15 cellular contexts compared by ENCODE assay signal in genomic region chr22:40237241-40237640, GRCh38. TPM values are rescaled to one million over a fixed set of nuclear protein-coding genes. Genes with fewer than 3 reads are reported as not detected.
DNase-seq lines count a peak whose midpoint lies in the region; ATAC-seq and TF ChIP-seq lines count a peak whose summit lies in the region.
"Had no signal": no experiment of that assay in that cellular context is flagged by ENCODE, and none has a peak within 500 bp of the region (broad histone marks: within the 10 kb centered on the region; RNA-seq: fewer than 3 reads in every experiment).

No MANE protein-coding gene starts in this region.

- H3K27me3 ChIP-seq in naive thymus-derived CD4-positive, alpha-beta T cell (ENCODE audit: control insufficient read depth in 2 of 2, insufficient read depth in 2 of 2, low read length in 2 of 2), result no peaks in the 10 kb centered on the region
- H3K27me3 ChIP-seq: SJCRH30, stomach had no signal

- peaks cover 37 to 51% of the 10 kb centered on the region in 2 donors for H3K4me1 ChIP-seq in naive thymus-derived CD4-positive, alpha-beta T cell (ENCODE audit: control insufficient read depth in 2 of 2, insufficient read depth in 2 of 2, low read length in 2 of 2)

- ATAC-seq in T-helper 17 cell, result no peak
- no peak for ATAC-seq in naive thymus-derived CD4-positive, alpha-beta T cell
- no peak for ATAC-seq in GM19397 (IDR thresholded peaks at IDR 0.05; ENCODE audit: unreplicated experiment)
- no peak for ATAC-seq in GM19351 (IDR thresholded peaks at IDR 0.05; ENCODE audit: unreplicated experiment)
- ATAC-seq: HCT116, K562, left cardiac atrium had no signal

- no peak for TF ChIP-seq CTCF in GM12865 (IDR thresholded peaks at IDR 0.05; ENCODE audit: insufficient read depth, low read depth, low read length, missing control alignments)

- intact Hi-C loops in naive thymus-derived CD4-positive, alpha-beta T cell (cut with micrococcal nuclease), result no loop called here

- H3K4me1 Mint-ChIP-seq in activated T-cell treated with anti-CD3 and anti-CD28 coated beads, Interleukin-2, amount 50 U/mL, for 24 hours (ENCODE audit: low read depth), result peaks cover 82% of the 10 kb centered on the region
- peaks cover 64% of the 10 kb centered on the region for H3K4me1 Mint-ChIP-seq in T-helper 17 cell
- H3K4me1 Mint-ChIP-seq in naive thymus-derived CD4-positive, alpha-beta T cell, result peaks cover 61 to 89% (median 87%) of the 10 kb centered on the region in 7 donors

- no peak overlapping the region for H3K27ac ChIP-seq in naive thymus-derived CD4-positive, alpha-beta T cell (ENCODE audit: low read depth, low read length)
- H3K27ac ChIP-seq: SJCRH30, stomach had no signal

- peak overlapping the region; percentile 82 for H3K27ac Mint-ChIP-seq in activated T-cell treated with anti-CD3 and anti-CD28 coated beads, Interleukin-2, amount 50 U/mL, for 24 hours
- H3K27ac Mint-ChIP-seq in T-helper 17 cell, result peak overlapping the region; percentile 96
- peak overlapping the region in 8 of 9 donors; percentile 19 to 96 (median 86) for H3K27ac Mint-ChIP-seq in naive thymus-derived CD4-positive, alpha-beta T cell

- H3K4me3 Mint-ChIP-seq in activated T-cell treated with anti-CD3 and anti-CD28 coated beads, Interleukin-2, amount 50 U/mL, for 24 hours, result peak overlapping the region; percentile 5
- no peak overlapping the region for H3K4me3 Mint-ChIP-seq in T-helper 17 cell
- peak overlapping the region in 3 of 10 donors; percentile 8 to 75 (median 26) for H3K4me3 Mint-ChIP-seq in naive thymus-derived CD4-positive, alpha-beta T cell

- H3K9me3 ChIP-seq in T-helper 17 cell (ENCODE audit: control insufficient read depth, low read length, poor library complexity, severe bottlenecking), result no peaks in the 10 kb centered on the region
- H3K9me3 ChIP-seq in naive thymus-derived CD4-positive, alpha-beta T cell (ENCODE audit: control insufficient read depth in 2 of 3, low read length in 3 of 3), result no peaks in the 10 kb centered on the region
- H3K9me3 ChIP-seq: SJCRH30, stomach had no signal

- H3K36me3 Mint-ChIP-seq in activated T-cell treated with anti-CD3 and anti-CD28 coated beads, Interleukin-2, amount 50 U/mL, for 24 hours (ENCODE audit: low read depth), result peaks cover 21% of the 10 kb centered on the region
- H3K36me3 Mint-ChIP-seq in T-helper 17 cell (ENCODE audit: low read depth), result no peaks in the 10 kb centered on the region
- peaks cover 0 to 17% (median 8%) of the 10 kb centered on the region in 5 donors for H3K36me3 Mint-ChIP-seq in naive thymus-derived CD4-positive, alpha-beta T cell

- no peak overlapping the region for H3K4me3 ChIP-seq in GM12865 (ENCODE audit: low read depth, low read length)
- H3K4me3 ChIP-seq in naive thymus-derived CD4-positive, alpha-beta T cell (ENCODE audit: low read length), result no peak overlapping the region
- H3K4me3 ChIP-seq: K562, SJCRH30, stomach had no signal

- DNase-seq in activated T-cell treated with anti-CD3 and anti-CD28 coated beads, Interleukin-2, amount 50 U/mL, for 24 hours, result no peak
- no peak for DNase-seq in activated T-cell treated with anti-CD3 and anti-CD28 coated beads, Interleukin-2, amount 50 U/mL, for 1 hour
- peak; percentile 54 for DNase-seq in GM12865 (ENCODE audit: low read depth)
- DNase-seq in T-helper 17 cell, result no peak
- no peak for DNase-seq in naive thymus-derived CD4-positive, alpha-beta T cell
- DNase-seq in AG08395 (ENCODE audit: low spot score), result no peak
- DNase-seq: hippocampal formation, left cardiac atrium, NCI-H1105, SJCRH30, stomach had no signal

- CTCF ChIA-PET in naive thymus-derived CD4-positive, alpha-beta T cell (lab: Charles Lee), result no interaction called here

- no peaks in the 10 kb centered on the region for H3K9me3 Mint-ChIP-seq in activated T-cell treated with anti-CD3 and anti-CD28 coated beads, Interleukin-2, amount 50 U/mL, for 24 hours
- H3K9me3 Mint-ChIP-seq in naive thymus-derived CD4-positive, alpha-beta T cell, result no peaks in the 10 kb centered on the region

- POLR2A ChIA-PET in naive thymus-derived CD4-positive, alpha-beta T cell (lab: Charles Lee), result no interaction called here

- no peaks in the 10 kb centered on the region for H3K27me3 Mint-ChIP-seq in activated T-cell treated with anti-CD3 and anti-CD28 coated beads, Interleukin-2, amount 50 U/mL, for 24 hours
- H3K27me3 Mint-ChIP-seq in T-helper 17 cell, result no peaks in the 10 kb centered on the region
- H3K27me3 Mint-ChIP-seq in naive thymus-derived CD4-positive, alpha-beta T cell, result no peaks in the 10 kb centered on the region

- peaks cover 0 to 19% (median 0%) of the 10 kb centered on the region in 3 experiments for H3K36me3 ChIP-seq in naive thymus-derived CD4-positive, alpha-beta T cell (ENCODE audit: control insufficient read depth in 2 of 3, insufficient read depth in 3 of 3, low read length in 3 of 3)
- H3K36me3 ChIP-seq: SJCRH30 had no signal

RNA-seq across cellular contexts. Expression of gene TNRC6B, which starts 59.5 kb away (rescaled TPM):
- 100 to 1,000 TPM; 128 to 140 TPM for total RNA-seq in T-helper 17 cell
- total RNA-seq in naive thymus-derived CD4-positive, alpha-beta T cell, result 100 to 1,000 TPM in 4 of 5 experiments, 10 to 100 TPM in 1; 67.4 to 165 (median 146) TPM
- 100 to 1,000 TPM; 102 to 119 TPM for polyA plus RNA-seq in naive thymus-derived CD4-positive, alpha-beta T cell
